ENCODE assay signal across 13 cellular contexts in the genomic region with DNA sequence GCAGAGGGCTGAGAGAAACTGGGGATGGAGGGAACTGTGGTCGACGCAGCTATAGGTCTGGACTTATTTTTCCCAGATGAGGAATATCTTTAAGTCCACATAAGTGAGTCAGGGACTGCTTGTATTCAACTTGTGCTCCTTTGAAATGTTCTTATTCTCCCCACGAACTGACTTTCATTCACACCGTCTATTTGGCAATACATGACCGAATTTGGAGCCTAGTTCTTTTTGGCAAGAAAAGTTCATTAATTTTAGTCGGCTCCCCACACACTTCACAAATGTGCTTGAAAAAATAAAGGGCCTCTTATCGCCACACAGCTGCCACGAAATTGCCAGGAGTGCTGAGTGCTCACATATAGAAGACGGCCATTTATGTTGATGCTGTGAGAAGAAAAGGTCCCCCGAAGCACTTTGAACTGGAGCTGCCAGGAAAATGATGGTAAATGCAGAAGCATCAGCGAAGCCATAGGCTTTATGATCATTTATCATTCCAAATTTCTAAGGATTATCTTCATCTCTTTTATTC.
"Had no signal": no experiment of that assay in that cellular context is flagged by ENCODE, and none has a peak within 500 bp of the region (broad histone marks: within the 10 kb centered on the region; RNA-seq: fewer than 3 reads in every experiment).

No MANE protein-coding gene starts in this region.

- DNase-seq: activated naive CD4-positive, alpha-beta T cell treated with anti-CD3 and anti-CD28 coated beads, Interleukin-2, amount 50 U/mL, for 16 hours; adrenal gland; brain microvascular endothelial cell; effector CD8-positive, alpha-beta T cell; esophagus squamous epithelium; foreskin fibroblast; kidney glomerular epithelial cell; ovary; stimulated activated naive CD8-positive, alpha-beta T cell treated with anti-CD3 and anti-CD28 coated beads, Interleukin-15, Interleukin-2, amounts not matched to agents 100 U/mL and 50 U/mL, for 24 hours had no signal

- FAIRE-seq: endothelial cell of umbilical vein had no signal

- H3K27ac Mint-ChIP-seq: type B pancreatic cell had no signal

- H3K36me3 Mint-ChIP-seq: type B pancreatic cell had no signal

- H3K27me3 Mint-ChIP-seq: activated T-helper 17 cell treated with anti-CD3 and anti-CD28 coated beads, Interleukin-2, amount 50 U/mL, for 72 hours; central memory CD8-positive, alpha-beta T cell had no signal

- H3K9me3 Mint-ChIP-seq: type B pancreatic cell had no signal

- H3K4me3 Mint-ChIP-seq: activated T-helper 17 cell treated with anti-CD3 and anti-CD28 coated beads, Interleukin-2, amount 50 U/mL, for 72 hours; central memory CD8-positive, alpha-beta T cell; type B pancreatic cell had no signal
